In the genomic region with DNA sequence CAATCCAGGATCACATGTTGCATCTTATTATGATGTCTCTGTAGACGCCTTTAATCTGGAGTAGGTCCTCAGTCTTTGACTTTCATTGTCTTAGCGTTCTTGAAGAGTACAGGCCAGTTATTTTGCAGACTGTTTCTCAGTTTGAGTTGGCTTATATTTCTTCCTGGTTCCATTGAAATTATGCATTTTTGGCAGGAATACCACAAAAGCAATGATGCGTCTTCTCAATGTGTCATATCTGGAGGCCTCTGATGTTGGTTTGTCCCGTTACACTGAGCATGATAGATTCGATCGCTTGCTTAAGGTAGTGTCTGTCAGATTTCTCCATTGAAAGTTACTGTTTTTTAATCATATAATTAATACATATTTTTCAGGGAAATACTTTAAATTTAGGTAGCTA, we compare ENCODE assay signal across 13 cellular contexts. TPM values are rescaled to one million over a fixed set of nuclear protein-coding genes. Genes with fewer than 3 reads are reported as not detected.
DNase-seq lines count a peak whose midpoint lies in the region; ATAC-seq and TF ChIP-seq lines count a peak whose summit lies in the region.
"Had no signal": no experiment of that assay in that cellular context is flagged by ENCODE, and none has a peak within 500 bp of the region (broad histone marks: within the 10 kb centered on the region; RNA-seq: fewer than 3 reads in every experiment).

No MANE protein-coding gene starts in this region.

- no peaks in the 10 kb centered on the region for H3K9me3 ChIP-seq in HCT116 (ENCODE audit: control insufficient read depth in 1 of 2, insufficient read depth in 1 of 2, low read depth in 1 of 2, low read length in 2 of 2)
- H3K9me3 ChIP-seq in CD4-positive, alpha-beta T cell (ENCODE audit: control insufficient read depth, low read length), result no peaks in the 10 kb centered on the region
- H3K9me3 ChIP-seq: HAP-1 had no signal

- peaks cover 25 to 33% of the 10 kb centered on the region in 2 experiments for H3K4me1 ChIP-seq in HCT116 (ENCODE audit: control insufficient read depth in 1 of 2, insufficient read depth in 2 of 2, low read length in 2 of 2)
- H3K4me1 ChIP-seq: HAP-1 had no signal

- intact Hi-C loops in HCT116 (cut with micrococcal nuclease), result no loop called here
- intact Hi-C loops in CD4-positive, alpha-beta T cell (cut with DNase I, micrococcal nuclease), result no loop called here

- no peaks in the 10 kb centered on the region for H3K36me3 Mint-ChIP-seq in CD4-positive, alpha-beta T cell (ENCODE audit: low read depth)
- H3K36me3 Mint-ChIP-seq: CD8-positive, alpha-beta T cell had no signal

- no peaks in the 10 kb centered on the region for H3K79me2 ChIP-seq in HCT116 (ENCODE audit: insufficient read depth, low read length)

- no peak for DNase-seq in HCT116 (ENCODE audit: low read depth, low spot score)
- DNase-seq in glomerular visceral epithelial cell (ENCODE audit: extremely low spot score), result peak; percentile 25
- DNase-seq in medulla oblongata (ENCODE audit: extremely low spot score), result no peak
- no peak for DNase-seq in COLO668 (lab: John Stamatoyannopoulos, UW; ENCODE audit: unreplicated experiment)
- DNase-seq in stimulated activated CD4-positive, alpha-beta T cell treated with anti-CD3 and anti-CD28 coated beads, Interleukin-2, amount 100 ng/mL, for 24 hours, result no peak
- DNase-seq in CD4-positive, alpha-beta T cell, result no peak
- DNase-seq: C1 segment of cervical spinal cord; Calu3; CD8-positive, alpha-beta T cell; DMS79 treated with DMSO at 0.1 percent for 48 hours; GOT3 had no signal

- H2AFZ ChIP-seq in HCT116 (ENCODE audit: low read depth, low read length, poor library complexity, severe bottlenecking), result peak overlapping the region; percentile 83

- POLR2A ChIA-PET in HCT116 (lab: Charles Lee), result no interaction called here
- POLR2A ChIA-PET in CD4-positive, alpha-beta T cell (lab: Charles Lee), result no interaction called here

- no peaks in the 10 kb centered on the region for H3K36me3 ChIP-seq in HCT116 (ENCODE audit: control insufficient read depth in 1 of 2, insufficient read depth in 2 of 2, low read length in 2 of 2)
- H3K36me3 ChIP-seq: HAP-1 had no signal

- no peaks in the 10 kb centered on the region for H3K27me3 ChIP-seq in HCT116 (ENCODE audit: insufficient read depth, low read length)
- no peaks in the 10 kb centered on the region for H3K27me3 ChIP-seq in CD4-positive, alpha-beta T cell (ENCODE audit: control insufficient read depth, insufficient read depth, low read length)

- no peak overlapping the region for H3K4me3 ChIP-seq in HCT116 (replicated peaks in 1 of 2; ENCODE audit: low read depth in 1 of 2, low read length in 2 of 2)
- H3K4me3 ChIP-seq: HAP-1 had no signal

- no peaks in the 10 kb centered on the region for H3K9me3 Mint-ChIP-seq in CD4-positive, alpha-beta T cell
- H3K9me3 Mint-ChIP-seq: CD8-positive, alpha-beta T cell had no signal

- H3K9me2 ChIP-seq in HCT116 (ENCODE audit: insufficient read depth), result no peaks in the 10 kb centered on the region

- no peak overlapping the region for H3K4me3 Mint-ChIP-seq in CD4-positive, alpha-beta T cell
- H3K4me3 Mint-ChIP-seq: CD8-positive, alpha-beta T cell had no signal

- H3K9ac ChIP-seq in HCT116 (ENCODE audit: low read length), result no peak overlapping the region

- RAD21 ChIA-PET in HCT116 (lab: Charles Lee; ENCODE audit: low non-redundant PET in 1 of 2, low total read pairs in 2 of 2, uncharacterized antibody in 2 of 2, unreplicated experiment in 2 of 2), result no interaction called here

- H4K20me1 ChIP-seq in HCT116 (ENCODE audit: insufficient read depth), result no peaks in the 10 kb centered on the region

- H3K27ac Mint-ChIP-seq in CD4-positive, alpha-beta T cell, result no peak overlapping the region
- H3K27ac Mint-ChIP-seq: CD8-positive, alpha-beta T cell had no signal

- peak overlapping the region; percentile 69 for H3K4me2 ChIP-seq in HCT116 (ENCODE audit: low read length)

- H3K4me1 Mint-ChIP-seq in CD4-positive, alpha-beta T cell (ENCODE audit: low read depth), result no peaks in the 10 kb centered on the region

- CTCF ChIA-PET in HCT116 (lab: Charles Lee), result no interaction called here
- CTCF ChIA-PET in CD4-positive, alpha-beta T cell (lab: Charles Lee), result no interaction called here

- H3K27ac ChIP-seq in HCT116 (ENCODE audit: low read depth, low read length), result peak overlapping the region; percentile 33; the same call in 1 of the 2 replicates
- H3K27ac ChIP-seq in VCaP, result peak overlapping the region; percentile 54
- H3K27ac ChIP-seq in CD4-positive, alpha-beta T cell (ENCODE audit: low read depth, low read length), result no peak overlapping the region

- no peak for TF ChIP-seq POLR2A in HCT116 (IDR thresholded peaks at IDR 0.05; ENCODE audit: borderline replicate concordance, extremely low read depth, insufficient read depth, insufficient read length)

- H3K27me3 Mint-ChIP-seq in CD4-positive, alpha-beta T cell, result no peaks in the 10 kb centered on the region

- ATAC-seq in HCT116, result no peak
- ATAC-seq in CD4-positive, alpha-beta T cell (ENCODE audit: poor library complexity), result no peak
- ATAC-seq: CD8-positive, alpha-beta T cell had no signal

- BruUV-seq in HCT116 (replicated peaks; lab: Mats Ljungman, UMichigan), result no TSS peak

- TF ChIP-seq RAD21 in HCT116 (IDR thresholded peaks at IDR 0.05; ENCODE audit: low read depth), result no peak

- no peak for TF ChIP-seq CTCF in HCT116 (IDR thresholded peaks at IDR 0.05 in 2 of 3, conservative IDR thresholded peaks at IDR 0.05 in 1 of 3; ENCODE audit: borderline replicate concordance in 1 of 3, insufficient read depth in 1 of 3, low read depth in 2 of 3, low read length in 2 of 3)
- TF ChIP-seq CTCF in VCaP (conservative IDR thresholded peaks at IDR 0.05), result no peak
- no peak for TF ChIP-seq CTCF in CD4-positive, alpha-beta T cell (IDR thresholded peaks at IDR 0.05)

TF ChIP-seq in HCT116, 20 proteins besides CTCF, POLR2A, EP300 and RAD21:
- no peak for TF ChIP-seq ZFX (IDR thresholded peaks at IDR 0.05)

RNA-seq across cellular contexts. Expression of gene TECTA, which starts 30.6 kb away (rescaled TPM):
- 0.81 TPM for total RNA-seq in HCT116 (2021; ENCODE audit: unreplicated experiment)
- polyA plus RNA-seq in HCT116 (2012), result 0.36 and 0.45 TPM in 2 replicates
- under 1 TPM; 0.22 to 0.42 TPM for total RNA-seq in CD4-positive, alpha-beta T cell
- total RNA-seq: Calu3 had no signal
